21 cellular contexts compared by ENCODE assay signal in the genomic region with DNA sequence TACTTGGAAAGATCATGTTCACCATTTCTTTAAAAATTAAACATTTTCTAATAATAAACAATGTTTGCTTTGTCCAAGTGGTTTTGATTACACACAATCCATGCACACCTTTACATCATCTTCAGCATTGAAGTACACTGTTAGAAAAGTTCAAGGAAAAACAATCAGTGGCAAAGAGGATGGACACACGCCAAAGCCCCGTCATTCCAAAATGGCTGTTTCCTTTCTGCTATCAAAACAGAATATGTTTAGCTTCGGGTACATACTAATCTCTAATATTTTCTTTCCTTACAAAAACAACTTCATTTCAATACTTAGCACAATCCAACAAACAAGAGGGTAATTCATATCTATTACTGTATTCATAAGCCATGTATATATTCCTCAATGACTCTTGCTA.
"Had no signal": no experiment of that assay in that cellular context is flagged by ENCODE, and none has a peak within 500 bp of the region (broad histone marks: within the 10 kb centered on the region; RNA-seq: fewer than 3 reads in every experiment).

No MANE protein-coding gene starts in this region.

- H3K36me3 ChIP-seq: esophagus muscularis mucosa, neural progenitor cell, right lobe of liver, tibial artery had no signal

- H3K4me2 ChIP-seq: neural progenitor cell had no signal

- H3K4me3 ChIP-seq: esophagus muscularis mucosa, neural progenitor cell, right lobe of liver, skin epidermis, tibial artery had no signal

- H2AFZ ChIP-seq: neural progenitor cell had no signal

- ATAC-seq: activated CD4-positive, alpha-beta T cell treated with anti-CD3 and anti-CD28 coated beads for 36 hours; naive thymus-derived CD8-positive, alpha-beta T cell; stimulated activated effector memory CD8-positive, alpha-beta T cell treated with anti-CD3 and anti-CD28 coated beads, Interleukin-12 subunit alpha, Interleukin-12 subunit beta, amount 100 ng/mL, for 72 hours; stimulated activated naive CD8-positive, alpha-beta T cell treated with anti-CD3 and anti-CD28 coated beads, Interleukin-15, amount 100 ng/mL, for 72 hours had no signal

- H3K9ac ChIP-seq: neural progenitor cell had no signal

- H3K27me3 ChIP-seq: esophagus muscularis mucosa, neural progenitor cell, right lobe of liver, tibial artery had no signal

- H3K27ac ChIP-seq: esophagus muscularis mucosa, neural progenitor cell, skin epidermis, tibial artery had no signal

- H3K9me3 ChIP-seq: esophagus muscularis mucosa, right lobe of liver, tibial artery had no signal

- DNase-seq: activated CD4-positive, alpha-beta T cell treated with anti-CD3 and anti-CD28 coated beads for 36 hours; activated CD4-positive, CD25-positive, alpha-beta regulatory T cell; activated effector memory CD4-positive, alpha-beta T cell treated with Interleukin-2 at 50 U/mL for 16 hours; activated naive CD4-positive, alpha-beta T cell treated with Interleukin-2 at 50 U/mL for 16 hours; activated T-cell treated with anti-CD3 and anti-CD28 coated beads for 4 hours; aorta; caudate nucleus; endodermal cell; foreskin melanocyte; mesenchymal stem cell; naive thymus-derived CD8-positive, alpha-beta T cell; occipital lobe; right lobe of liver; stimulated activated CD4-positive, alpha-beta T cell treated with anti-CD3 and anti-CD28 coated beads, Interleukin-4, amount 100 ng/mL, for 24 hours; stimulated activated naive CD8-positive, alpha-beta T cell treated with anti-CD3 and anti-CD28 coated beads, Interleukin-15, amount 100 ng/mL, for 72 hours; substantia nigra; tibial artery had no signal
